In genomic region chr20:49403012-49403411, GRCh38 we compare ENCODE assay signal across 1 cellular context.
TF ChIP-seq lines count a peak whose summit lies in the region.

No MANE protein-coding gene starts in this region.

TF ChIP-seq in HepG2, 621 proteins besides CTCF, POLR2A, EP300 and RAD21 (continued from another document):
- TF ChIP-seq HMGXB3 (CRISPR knock-in tag; IDR thresholded peaks at IDR 0.05; ENCODE audit: borderline replicate concordance) (no peak), ERF (CRISPR knock-in tag; IDR thresholded peaks at IDR 0.05) (no peak), SNAPC4 (CRISPR knock-in tag; IDR thresholded peaks at IDR 0.05) (no peak), ZMAT5 (CRISPR knock-in tag; IDR thresholded peaks at IDR 0.05; ENCODE audit: borderline replicate concordance, low read depth) (no peak), ONECUT2 (CRISPR knock-in tag; IDR thresholded peaks at IDR 0.05) (no peak), ZNF780A (CRISPR knock-in tag; IDR thresholded peaks at IDR 0.05) (no peak), CCDC6 (CRISPR knock-in tag; IDR thresholded peaks at IDR 0.05) (no peak), ZXDC (CRISPR knock-in tag; IDR thresholded peaks at IDR 0.05) (no peak)
